8 cellular contexts compared by ENCODE assay signal in genomic region chr10:103396789-103397087, GRCh38. TPM values are rescaled to one million over a fixed set of nuclear protein-coding genes. Genes with fewer than 3 reads are reported as not detected.
A peak's percentile ranks its signal among the peaks of the same experiment; 100 is the strongest.
DNase-seq lines count a peak whose midpoint lies in the region; ATAC-seq, FAIRE-seq and TF ChIP-seq lines count a peak whose summit lies in the region.

No MANE protein-coding gene starts in this region.

- H3K4me1 ChIP-seq in ACC112 (ENCODE audit: control insufficient read depth, insufficient read depth, low read length, unreplicated experiment), result peaks cover 30% of the 10 kb centered on the region
- peaks cover 5 to 9% of the 10 kb centered on the region in 2 donors for H3K4me1 ChIP-seq in breast epithelium
- peaks cover 21 to 22% of the 10 kb centered on the region in 2 donors for H3K4me1 ChIP-seq in mucosa of rectum (ENCODE audit: control insufficient read depth in 2 of 2, insufficient read depth in 2 of 2, low read length in 2 of 2)

- FAIRE-seq in frontal cortex (lab: Jason Lieb, UNC), result no peak

- intact Hi-C loops in breast epithelium (cut with DNase I; ENCODE audit: low total_unique reads), result no loop called here

- H3K79me2 ChIP-seq in ACC112 (ENCODE audit: control insufficient read depth, insufficient read depth, low read length, unreplicated experiment), result peaks cover 68% of the 10 kb centered on the region

- peak overlapping the region; percentile 86 for H3K4me3 ChIP-seq in ACC112 (ENCODE audit: low read depth, low read length)
- H3K4me3 ChIP-seq in breast epithelium, result peak overlapping the region; percentile 81 to 98 (median 94)
- peak overlapping the region; percentile 91 to 99 for H3K4me3 ChIP-seq in mucosa of rectum (ENCODE audit: low read length in 2 of 2)

- no peaks in the 10 kb centered on the region for H3K9me3 ChIP-seq in breast epithelium
- no peaks in the 10 kb centered on the region for H3K9me3 ChIP-seq in mucosa of rectum (ENCODE audit: control insufficient read depth in 2 of 2, low read length in 2 of 2)

- no peak for TF ChIP-seq POLR2A in breast epithelium (IDR thresholded peaks at IDR 0.05)

- H3K36me3 ChIP-seq in ACC112 (ENCODE audit: insufficient read depth, low read length) (peaks cover 21% of the 10 kb centered on the region), breast epithelium (no peaks in the 10 kb centered on the region), mucosa of rectum (ENCODE audit: control insufficient read depth in 2 of 2, insufficient read depth in 2 of 2, low read length in 2 of 2) (peaks cover 10 to 29% of the 10 kb centered on the region in 2 donors)

- no peak for TF ChIP-seq CTCF in breast epithelium (IDR thresholded peaks at IDR 0.05)

- peak overlapping the region; percentile 71 for H2AFZ ChIP-seq in ACC112 (ENCODE audit: low read length, unreplicated experiment)

- peak; percentile 1 for ATAC-seq in HG02852 (IDR thresholded peaks at IDR 0.05; ENCODE audit: unreplicated experiment)

- peak overlapping the region; percentile 93 to 99 for H3K9ac ChIP-seq in mucosa of rectum (ENCODE audit: low read depth in 1 of 2, low read length in 2 of 2)

- H3K27me3 ChIP-seq in ACC112 (ENCODE audit: insufficient read depth, low read length) (no peaks in the 10 kb centered on the region), breast epithelium (no peaks in the 10 kb centered on the region), mucosa of rectum (ENCODE audit: control insufficient read depth in 2 of 2, insufficient read depth in 2 of 2, low read length in 2 of 2) (no peaks in the 10 kb centered on the region)

- H3K27ac ChIP-seq in ACC112 (ENCODE audit: low read depth, low read length) (peak overlapping the region; percentile 7; the same call in 1 of the 2 replicates), breast epithelium (peak overlapping the region; percentile 68 to 87), mucosa of rectum (ENCODE audit: low read depth in 2 of 2, low read length in 2 of 2) (peak overlapping the region; percentile 81 to 86)

- DNase-seq in breast epithelium (ENCODE audit: low spot score in 2 of 2) (no peak), NCI-H1417 treated with DMSO at 0.1 percent for 48 hours (lab: John Stamatoyannopoulos, UW) (no peak), frontal cortex (ENCODE audit: low spot score in 2 of 2) (no peak), hippocampal formation (lab: John Stamatoyannopoulos, UW) (no peak)
- DNase-seq in stimulated activated CD4-positive, alpha-beta T cell treated with anti-CD3 and anti-CD28 coated beads, Interleukin-4, amount 100 ng/mL, for 24 hours, result no peak

RNA-seq across cellular contexts. Expression of gene PDCD11, which starts 0.3 kb away (rescaled TPM):
- total RNA-seq in breast epithelium (10 to 100 TPM; 16.2 to 29.1 (median 24.9) TPM), frontal cortex (23.6 TPM)

RNA-seq across cellular contexts. Expression of gene ATP5MK, which starts 0.5 kb away (rescaled TPM):
- total RNA-seq in breast epithelium (100 to 1,000 TPM; 173 to 204 (median 189) TPM), frontal cortex (181 TPM)

RNA-seq across cellular contexts. Expression of gene TAF5, which starts 29.0 kb away (rescaled TPM):
- total RNA-seq in breast epithelium, result 1 to 10 TPM; 3.4 to 7.0 (median 5.9) TPM
- 14.3 TPM for total RNA-seq in frontal cortex

RNA-seq across cellular contexts. Expression of gene PCGF6, which starts 45.8 kb away (rescaled TPM):
- total RNA-seq in breast epithelium, result 10 to 100 TPM; 13.9 to 15.1 (median 14.5) TPM
- 11.0 TPM for total RNA-seq in frontal cortex

RNA-seq across cellular contexts. Expression of gene CALHM2, which starts 55.4 kb away (rescaled TPM):
- 10 to 100 TPM; 38.9 to 98.3 (median 58.3) TPM for total RNA-seq in breast epithelium
- total RNA-seq in frontal cortex, result 1.6 TPM

Comparison
In these comparisons a context has a peak if more than half of its experiments do, and no peak if none do; other contexts are left out.
1. H3K27ac ChIP-seq: peak in every context shown above with its lines; median percentile 84 in mucosa of rectum; 78 in breast epithelium; 7 in ACC112.